Comparison of ENCODE assay signal across 8 cellular contexts in the genomic region with DNA sequence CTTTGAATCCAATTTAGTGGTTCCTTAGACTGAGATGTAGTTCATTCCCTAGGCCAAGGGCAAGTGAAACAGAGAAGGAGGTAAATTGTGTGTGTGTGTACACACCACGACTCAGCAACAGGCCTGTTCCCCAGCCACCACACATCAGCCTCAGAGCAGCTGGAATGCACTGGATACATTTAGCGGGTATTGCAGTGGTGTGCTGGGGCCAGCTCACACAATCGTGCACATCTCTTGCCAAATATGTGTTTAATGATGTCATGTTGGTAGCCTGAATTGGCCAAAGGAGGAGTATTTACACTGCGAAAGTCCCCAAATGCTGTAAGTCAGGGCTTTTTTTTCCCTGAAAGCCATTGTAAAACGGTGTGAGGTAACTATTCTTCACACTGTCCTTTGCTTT.
DNase-seq lines count a peak whose midpoint lies in the region; ATAC-seq and TF ChIP-seq lines count a peak whose summit lies in the region.

No MANE protein-coding gene starts in this region.

- H3K27ac Mint-ChIP-seq in endodermal cell = peak overlapping the region; percentile 65

- H3K27ac ChIP-seq in endodermal cell (ENCODE audit: low read depth, low read length) (no peak overlapping the region), muscle layer of duodenum (ENCODE audit: low read length) (peak overlapping the region; percentile 83)

- ATAC-seq in GM21619 (IDR thresholded peaks at IDR 0.05; ENCODE audit: unreplicated experiment) = no peak
- ATAC-seq in HG03520 (IDR thresholded peaks at IDR 0.05; ENCODE audit: unreplicated experiment) = no peak

- H3K9ac ChIP-seq in endodermal cell (ENCODE audit: extremely low read depth, low read length, poor library complexity, severe bottlenecking) = no peak overlapping the region

- H3K36me3 ChIP-seq in endodermal cell (ENCODE audit: control insufficient read depth, insufficient read depth, low read length) = peaks cover 77% of the 10 kb centered on the region
- peaks cover 19 to 28% of the 10 kb centered on the region in 2 donors for H3K36me3 ChIP-seq in muscle layer of duodenum (ENCODE audit: control insufficient read depth in 1 of 2, insufficient read depth in 2 of 2, low read length in 2 of 2)

- H3K4me1 Mint-ChIP-seq in endodermal cell = peaks cover 52% of the 10 kb centered on the region

- no peaks in the 10 kb centered on the region for H3K9me3 Mint-ChIP-seq in endodermal cell

- H3K9me3 ChIP-seq in endodermal cell (ENCODE audit: control insufficient read depth, low read length) (no peaks in the 10 kb centered on the region), muscle layer of duodenum (ENCODE audit: control insufficient read depth in 1 of 2, low read length in 2 of 2) (no peaks in the 10 kb centered on the region)

- peaks cover 79% of the 10 kb centered on the region for H3K36me3 Mint-ChIP-seq in endodermal cell (ENCODE audit: low read depth)

- DNase-seq in AG09309 (ENCODE audit: low read depth) (peak; percentile 75), M059J (ENCODE audit: low read depth) (peak; percentile 68), endodermal cell (no peak), DMS79 (lab: John Stamatoyannopoulos, UW) (no peak), Kasumi-1 (lab: John Stamatoyannopoulos, UW) (no peak)

- H3K27me3 ChIP-seq in endodermal cell (ENCODE audit: control insufficient read depth, insufficient read depth, low read length, poor library complexity, severe bottlenecking) = no peaks in the 10 kb centered on the region
- no peaks in the 10 kb centered on the region for H3K27me3 ChIP-seq in muscle layer of duodenum (ENCODE audit: low read depth, low read length)

- H3K4me3 Mint-ChIP-seq in endodermal cell = no peak overlapping the region

- no peak overlapping the region for H3K4me3 ChIP-seq in AG09309 (ENCODE audit: control insufficient read depth, low read depth, low read length)
- no peak overlapping the region for H3K4me3 ChIP-seq in endodermal cell (ENCODE audit: low read length)
- H3K4me3 ChIP-seq in muscle layer of duodenum (ENCODE audit: low read depth in 1 of 2, low read length in 2 of 2) = no peak overlapping the region

- TF ChIP-seq CTCF in AG09309 (IDR thresholded peaks at IDR 0.05; ENCODE audit: control insufficient read depth, insufficient read depth, low read depth, low read length, missing control alignments) (no peak), endodermal cell (conservative IDR thresholded peaks at IDR 0.05) (no peak)

- H3K4me1 ChIP-seq in endodermal cell (ENCODE audit: control insufficient read depth, insufficient read depth, low read length) (peaks cover 10% of the 10 kb centered on the region), muscle layer of duodenum (ENCODE audit: control insufficient read depth in 1 of 2, insufficient read depth in 2 of 2, low read length in 2 of 2) (peaks cover 7 to 89% of the 10 kb centered on the region in 2 donors)

- no peaks in the 10 kb centered on the region for H3K27me3 Mint-ChIP-seq in endodermal cell (ENCODE audit: insufficient read depth)

- 93 to 95% methylated on average over 5 of the region's 5 CpGs for WGBS in endodermal cell (ENCODE audit: insufficient coverage in 1 of 2, insufficient read length in 1 of 2), 2 experiments

Comparison
In these comparisons a context has a peak if more than half of its experiments do, and no peak if none do; other contexts are left out.
1. DNase-seq: peak in AG09309 (single experiment) and M059J (single experiment); none in endodermal cell (single experiment), DMS79 (single experiment) and Kasumi-1 (0 of 2).